Comparison of ENCODE assay signal across 9 cellular contexts in the genomic region with DNA sequence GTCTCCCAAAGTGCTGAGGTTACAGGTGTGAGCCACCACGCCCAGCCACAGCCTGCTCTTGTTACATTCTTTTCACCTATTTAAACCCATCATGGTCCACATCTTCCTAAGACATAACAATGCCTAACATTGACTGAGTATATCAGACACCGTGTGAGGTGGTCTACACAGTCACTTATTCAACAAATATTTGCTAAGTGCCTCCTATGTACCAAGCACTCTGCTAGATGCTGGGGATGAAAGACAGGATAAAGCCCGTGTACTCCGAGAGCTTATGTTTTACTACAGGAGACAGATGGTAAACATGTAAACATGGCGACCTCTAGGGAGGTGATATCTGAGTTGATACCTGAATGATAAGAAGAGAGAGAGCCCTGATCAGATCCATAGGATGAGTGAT. TPM values are rescaled to one million over a fixed set of nuclear protein-coding genes. Genes with fewer than 3 reads are reported as not detected.
DNase-seq lines count a peak whose midpoint lies in the region; ATAC-seq and TF ChIP-seq lines count a peak whose summit lies in the region.
"Had no signal": no experiment of that assay in that cellular context is flagged by ENCODE, and none has a peak within 500 bp of the region (broad histone marks: within the 10 kb centered on the region; RNA-seq: fewer than 3 reads in every experiment).

No MANE protein-coding gene starts in this region.

- in situ Hi-C loops in IMR-90 (cut with MboI; ENCODE audit: low sequenced_read_pairs) = no loop called here

- no peaks in the 10 kb centered on the region for H3K9me3 ChIP-seq in CD4-positive, CD25-positive, alpha-beta regulatory T cell (ENCODE audit: control insufficient read depth in 2 of 2, low read length in 2 of 2)
- H3K9me3 ChIP-seq in IMR-90 (ENCODE audit: control insufficient read depth, insufficient read depth, low read length) = no peaks in the 10 kb centered on the region
- H3K9me3 ChIP-seq in body of pancreas = no peaks in the 10 kb centered on the region
- H3K9me3 ChIP-seq in prostate gland = no peaks in the 10 kb centered on the region

- no peaks in the 10 kb centered on the region for H3K27me3 ChIP-seq in CD4-positive, CD25-positive, alpha-beta regulatory T cell (ENCODE audit: control insufficient read depth, insufficient read depth, low read length)
- H3K27me3 ChIP-seq in IMR-90 (ENCODE audit: control insufficient read depth, insufficient read depth, low read length) (no peaks in the 10 kb centered on the region), body of pancreas (no peaks in the 10 kb centered on the region), prostate gland (replicated peaks; ENCODE audit: insufficient read depth) (no peaks in the 10 kb centered on the region)
- H3K27me3 ChIP-seq: cardiac muscle cell had no signal

- H3K56ac ChIP-seq in IMR-90 (ENCODE audit: extremely low read depth, insufficient read depth, low read length) = no peak overlapping the region

- peaks cover 40% of the 10 kb centered on the region for H3K36me3 ChIP-seq in CD4-positive, CD25-positive, alpha-beta regulatory T cell (ENCODE audit: control insufficient read depth, insufficient read depth, low read length)
- peaks cover 26% of the 10 kb centered on the region for H3K36me3 ChIP-seq in IMR-90 (ENCODE audit: control insufficient read depth, insufficient read depth, low read length)
- no peaks in the 10 kb centered on the region for H3K36me3 ChIP-seq in body of pancreas (replicated peaks in 1 of 2; ENCODE audit: insufficient read depth in 1 of 2, low read depth in 2 of 2)
- no peaks in the 10 kb centered on the region for H3K36me3 ChIP-seq in prostate gland

- CTCF ChIA-PET in IMR-90 (lab: Yijun Ruan, JAX) = interaction anchor here (0.6 kb wide), 1 partner anchor 250 kb away, joined by 3 read pairs; no protein-coding TSS in a partner anchor

- no peak overlapping the region for H4K91ac ChIP-seq in IMR-90 (ENCODE audit: insufficient read depth, low read depth, low read length)

- H2AFZ ChIP-seq in IMR-90 (replicated peaks; ENCODE audit: low read length, poor library complexity) = no peak overlapping the region

- TF ChIP-seq CTCF in IMR-90 (conservative IDR thresholded peaks at IDR 0.05; ENCODE audit: low read depth, low read length) = no peak
- TF ChIP-seq CTCF in body of pancreas (IDR thresholded peaks at IDR 0.05) = no peak
- no peak for TF ChIP-seq CTCF in prostate gland (IDR thresholded peaks at IDR 0.05)

- peak overlapping the region; percentile 27 for H3K27ac ChIP-seq in CD4-positive, CD25-positive, alpha-beta regulatory T cell (ENCODE audit: insufficient read depth, low read length, poor library complexity, severe bottlenecking)
- no peak overlapping the region for H3K27ac ChIP-seq in IMR-90 (ENCODE audit: insufficient read depth, low read length)
- peak overlapping the region; percentile 93 to 96 (median 94) for H3K27ac ChIP-seq in body of pancreas
- H3K27ac ChIP-seq in prostate gland = peak overlapping the region; percentile 94 to 96
- H3K27ac ChIP-seq: cardiac muscle cell had no signal

- H3K4me1 ChIP-seq in CD4-positive, CD25-positive, alpha-beta regulatory T cell (ENCODE audit: control insufficient read depth, insufficient read depth, low read length, poor library complexity, severe bottlenecking) = peaks cover 69% of the 10 kb centered on the region
- H3K4me1 ChIP-seq in IMR-90 (ENCODE audit: control insufficient read depth, insufficient read depth, low read length) = peaks cover 19% of the 10 kb centered on the region
- H3K4me1 ChIP-seq in body of pancreas = peaks cover 100% of the 10 kb centered on the region
- H3K4me1 ChIP-seq in prostate gland (replicated peaks) = peaks cover 34% of the 10 kb centered on the region

- POLR2A ChIA-PET in IMR-90 (lab: Charles Lee; ENCODE audit: unreplicated experiment) = no interaction called here

- H3K27me3 Mint-ChIP-seq in CD4-positive, CD25-positive, alpha-beta regulatory T cell = no peaks in the 10 kb centered on the region

- no peak overlapping the region for H4K8ac ChIP-seq in IMR-90 (ENCODE audit: low read depth in 2 of 2, low read length in 2 of 2)

- TF ChIP-seq POLR2A in IMR-90 (IDR thresholded peaks at IDR 0.05; ENCODE audit: low read depth, low read length) = no peak
- TF ChIP-seq POLR2A in body of pancreas (IDR thresholded peaks at IDR 0.05) = no peak
- no peak for TF ChIP-seq POLR2A in prostate gland (IDR thresholded peaks at IDR 0.05)

- no peak overlapping the region for H4K5ac ChIP-seq in IMR-90 (ENCODE audit: low read depth, low read length)

- H3K36me3 Mint-ChIP-seq in CD4-positive, CD25-positive, alpha-beta regulatory T cell = peaks cover 48% of the 10 kb centered on the region

- peak overlapping the region in 2 of 4 donors; percentile 22 to 78 for H3K4me3 Mint-ChIP-seq in CD4-positive, CD25-positive, alpha-beta regulatory T cell

- H2BK20ac ChIP-seq in IMR-90 (ENCODE audit: low read depth, low read length) = peak overlapping the region; percentile 5; the same call in 1 of the 2 replicates

- no peak overlapping the region for H3K4me2 ChIP-seq in IMR-90 (ENCODE audit: low read depth, low read length)

- no TSS peak for BruUV-seq in IMR-90 (replicated peaks; lab: Mats Ljungman, UMichigan)

- H2AK9ac ChIP-seq in IMR-90 (replicated peaks; ENCODE audit: low read depth, low read length, poor library complexity) = no peak overlapping the region

- H3K23ac ChIP-seq in IMR-90 (ENCODE audit: low read depth, low read length) = no peak overlapping the region

- dilution Hi-C loops in IMR-90 (cut with HindIII; ENCODE audit: low sequenced_read_pairs, unreplicated experiment) = no loop called here

- no peak overlapping the region for H3K9ac ChIP-seq in IMR-90 (ENCODE audit: low read depth, low read length)

- H3K27ac Mint-ChIP-seq in CD4-positive, CD25-positive, alpha-beta regulatory T cell = peak overlapping the region; percentile 48 to 94 (median 92)

- H3K79me1 ChIP-seq in IMR-90 (ENCODE audit: low read depth in 1 of 2, low read length in 2 of 2) = peaks cover 54 to 85% of the 10 kb centered on the region in 2 experiments

- H4K20me1 ChIP-seq in IMR-90 (ENCODE audit: insufficient read depth, low read length) = no peaks in the 10 kb centered on the region

- no peak overlapping the region; the same call in 1 of the 2 replicates for H3K14ac ChIP-seq in IMR-90 (replicated peaks; ENCODE audit: low read depth, low read length)

- no peak overlapping the region for H3K4me3 ChIP-seq in CD4-positive, CD25-positive, alpha-beta regulatory T cell (ENCODE audit: low read depth, low read length)
- H3K4me3 ChIP-seq in IMR-90 (ENCODE audit: insufficient read depth, low read depth, low read length) (no peak overlapping the region), body of pancreas (no peak overlapping the region), prostate gland (no peak overlapping the region)
- H3K4me3 ChIP-seq: cardiac muscle cell had no signal

- 93% methylated on average over 3 of the region's 5 CpGs; no CpG with 5 or more reads in 1 of the 2 experiments for WGBS in IMR-90 (ENCODE audit: extremely low coverage in 2 of 2, insufficient read length in 1 of 2), 2 experiments
- 56 to 66% methylated on average over 5 of the region's 5 CpGs for WGBS in body of pancreas, 2 donors
- 53% methylated on average over 5 of the region's 5 CpGs for WGBS in prostate gland

- H3K18ac ChIP-seq in IMR-90 (ENCODE audit: low read depth, low read length) = no peak overlapping the region

- H3K9me1 ChIP-seq in IMR-90 (ENCODE audit: insufficient read depth, low read length) = peaks cover 42% of the 10 kb centered on the region

- peak overlapping the region; percentile 17; the same call in 1 of the 2 replicates for H2AK5ac ChIP-seq in IMR-90 (ENCODE audit: low read depth, low read length)

- H3K4ac ChIP-seq in IMR-90 (ENCODE audit: low read depth, low read length) = peak overlapping the region; percentile 10; the same call in 1 of the 2 replicates

- no peak overlapping the region for H2BK120ac ChIP-seq in IMR-90 (ENCODE audit: low read depth, low read length)

- H3K4me1 Mint-ChIP-seq in CD4-positive, CD25-positive, alpha-beta regulatory T cell = peaks cover 23 to 93% (median 71%) of the 10 kb centered on the region in 4 donors

- intact Hi-C loops in IMR-90 (cut with micrococcal nuclease) = no loop called here
- intact Hi-C loops in body of pancreas (cut with DNase I) = no loop called here
- intact Hi-C loops in prostate gland (cut with DNase I) = no loop called here

- H2BK5ac ChIP-seq in IMR-90 (ENCODE audit: low read depth, low read length, poor library complexity, severe bottlenecking) = no peak overlapping the region

- ATAC-seq in CD4-positive, CD25-positive, alpha-beta regulatory T cell (ENCODE audit: low read depth in 2 of 2) = no peak
- ATAC-seq in IMR-90 (ENCODE audit: low read depth) (no peak), body of pancreas (no peak), HG03378 (IDR thresholded peaks at IDR 0.05; ENCODE audit: unreplicated experiment) (no peak), GM18858 (IDR thresholded peaks at IDR 0.05; ENCODE audit: unreplicated experiment) (no peak)

- no peak for DNase-seq in CD4-positive, CD25-positive, alpha-beta regulatory T cell
- DNase-seq in IMR-90 (no peak), body of pancreas (no peak), prostate gland (ENCODE audit: low spot score) (no peak), occipital lobe (lab: John Stamatoyannopoulos, UW) (no peak)
- DNase-seq: KBM-7 had no signal

- no peak for TF ChIP-seq RAD21 in IMR-90 (IDR thresholded peaks at IDR 0.05; ENCODE audit: low read length)

- H2BK15ac ChIP-seq in IMR-90 (ENCODE audit: low read depth, low read length) = peak overlapping the region; percentile 42; the same call in 1 of the 3 replicates

- no peaks in the 10 kb centered on the region for H3K9me3 Mint-ChIP-seq in CD4-positive, CD25-positive, alpha-beta regulatory T cell

TF ChIP-seq in IMR-90, 13 proteins besides CTCF, POLR2A, EP300 and RAD21:
- TF ChIP-seq MAFK (IDR thresholded peaks at IDR 0.05; ENCODE audit: low read depth, low read length) = no peak

RNA-seq across cellular contexts. Expression of a gene that starts 12.7 kb away (rescaled TPM):
- total RNA-seq in CD4-positive, CD25-positive, alpha-beta regulatory T cell = 38.1 TPM
- polyA plus RNA-seq in CD4-positive, CD25-positive, alpha-beta regulatory T cell = 10 to 100 TPM; 15.5 to 19.6 (median 17.3) TPM
- 41.9 and 45.5 TPM in 2 replicates for total RNA-seq in IMR-90 (2012; rRNA removed)
- 40.2 and 41.9 TPM in 2 replicates for polyA plus RNA-seq in IMR-90 (2012; rRNA removed)
- 44.9 and 47.2 TPM in 2 replicates for polyA plus RNA-seq in IMR-90 (2012; cell fraction: cytosol; rRNA removed)
- polyA plus RNA-seq in IMR-90 (2012; cell fraction: nucleus; rRNA removed; ENCODE audit: low replicate concordance) = 22.6 and 23.8 TPM in 2 replicates
- total RNA-seq in body of pancreas = 100 to 1,000 TPM in 1 of 2 donors, 10 to 100 TPM in 1; 96.2 to 103 TPM
- total RNA-seq in prostate gland = 100 to 1,000 TPM; 127 to 155 TPM
- 42.6 TPM for total RNA-seq in occipital lobe

RNA-seq across cellular contexts. Expression of a gene that starts 29.2 kb away (rescaled TPM):
- total RNA-seq in CD4-positive, CD25-positive, alpha-beta regulatory T cell = 5.4 TPM
- 1 to 10 TPM; 3.1 to 6.3 (median 3.8) TPM for polyA plus RNA-seq in CD4-positive, CD25-positive, alpha-beta regulatory T cell
- total RNA-seq in IMR-90 (2012; rRNA removed) (72.2 and 82.2 TPM in 2 replicates), body of pancreas (not detected), prostate gland (10 to 100 TPM in 1 of 2 donors, 1 to 10 TPM in 1; 1.4 to 23.2 TPM), occipital lobe (5.8 TPM)
- polyA plus RNA-seq in IMR-90 (2012; rRNA removed) = 27.6 and 28.5 TPM in 2 replicates
- polyA plus RNA-seq in IMR-90 (2012; cell fraction: cytosol; rRNA removed) = 4.8 and 19.2 TPM in 2 replicates
- polyA plus RNA-seq in IMR-90 (2012; cell fraction: nucleus; rRNA removed; ENCODE audit: low replicate concordance) = 3.2 and 12.0 TPM in 2 replicates
